1 cellular context compared by ENCODE assay signal in the genomic region with DNA sequence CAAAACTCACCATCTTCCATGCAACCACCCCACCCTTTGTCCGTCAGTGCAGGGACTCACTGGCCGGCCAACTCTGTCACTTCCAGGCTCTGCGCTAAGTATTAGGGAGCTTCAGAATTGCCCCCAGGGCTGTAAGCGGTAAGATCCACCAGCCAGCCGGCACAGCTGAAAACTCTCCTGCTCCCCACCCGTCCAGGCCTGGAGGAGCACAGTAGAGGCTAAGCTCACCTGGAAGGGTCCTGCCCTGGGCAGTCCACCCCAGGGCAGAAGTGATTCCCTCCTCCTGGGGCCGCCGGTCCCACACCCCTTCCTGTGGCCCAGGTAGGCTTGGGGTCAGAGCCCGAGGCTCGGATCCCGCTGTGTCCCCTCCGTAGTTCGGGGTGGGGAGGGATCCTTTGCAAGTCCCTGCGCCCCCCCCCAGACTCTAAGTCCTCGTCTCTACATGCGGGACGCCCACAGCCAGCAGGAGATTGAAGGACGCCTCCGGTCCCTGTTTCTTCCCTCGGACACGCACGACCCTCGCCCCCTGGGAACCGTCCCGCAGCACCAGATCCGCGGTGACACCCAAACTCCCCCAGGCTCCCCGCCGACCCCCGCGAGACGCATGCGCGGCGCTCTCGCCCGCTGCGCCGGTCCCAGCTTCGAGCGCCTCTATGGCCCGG.
TF ChIP-seq lines count a peak whose summit lies in the region.

No MANE protein-coding gene starts in this region.

TF ChIP-seq in GM23338, 12 proteins besides CTCF, POLR2A, EP300 and RAD21:
- TF ChIP-seq, protein P1, sequence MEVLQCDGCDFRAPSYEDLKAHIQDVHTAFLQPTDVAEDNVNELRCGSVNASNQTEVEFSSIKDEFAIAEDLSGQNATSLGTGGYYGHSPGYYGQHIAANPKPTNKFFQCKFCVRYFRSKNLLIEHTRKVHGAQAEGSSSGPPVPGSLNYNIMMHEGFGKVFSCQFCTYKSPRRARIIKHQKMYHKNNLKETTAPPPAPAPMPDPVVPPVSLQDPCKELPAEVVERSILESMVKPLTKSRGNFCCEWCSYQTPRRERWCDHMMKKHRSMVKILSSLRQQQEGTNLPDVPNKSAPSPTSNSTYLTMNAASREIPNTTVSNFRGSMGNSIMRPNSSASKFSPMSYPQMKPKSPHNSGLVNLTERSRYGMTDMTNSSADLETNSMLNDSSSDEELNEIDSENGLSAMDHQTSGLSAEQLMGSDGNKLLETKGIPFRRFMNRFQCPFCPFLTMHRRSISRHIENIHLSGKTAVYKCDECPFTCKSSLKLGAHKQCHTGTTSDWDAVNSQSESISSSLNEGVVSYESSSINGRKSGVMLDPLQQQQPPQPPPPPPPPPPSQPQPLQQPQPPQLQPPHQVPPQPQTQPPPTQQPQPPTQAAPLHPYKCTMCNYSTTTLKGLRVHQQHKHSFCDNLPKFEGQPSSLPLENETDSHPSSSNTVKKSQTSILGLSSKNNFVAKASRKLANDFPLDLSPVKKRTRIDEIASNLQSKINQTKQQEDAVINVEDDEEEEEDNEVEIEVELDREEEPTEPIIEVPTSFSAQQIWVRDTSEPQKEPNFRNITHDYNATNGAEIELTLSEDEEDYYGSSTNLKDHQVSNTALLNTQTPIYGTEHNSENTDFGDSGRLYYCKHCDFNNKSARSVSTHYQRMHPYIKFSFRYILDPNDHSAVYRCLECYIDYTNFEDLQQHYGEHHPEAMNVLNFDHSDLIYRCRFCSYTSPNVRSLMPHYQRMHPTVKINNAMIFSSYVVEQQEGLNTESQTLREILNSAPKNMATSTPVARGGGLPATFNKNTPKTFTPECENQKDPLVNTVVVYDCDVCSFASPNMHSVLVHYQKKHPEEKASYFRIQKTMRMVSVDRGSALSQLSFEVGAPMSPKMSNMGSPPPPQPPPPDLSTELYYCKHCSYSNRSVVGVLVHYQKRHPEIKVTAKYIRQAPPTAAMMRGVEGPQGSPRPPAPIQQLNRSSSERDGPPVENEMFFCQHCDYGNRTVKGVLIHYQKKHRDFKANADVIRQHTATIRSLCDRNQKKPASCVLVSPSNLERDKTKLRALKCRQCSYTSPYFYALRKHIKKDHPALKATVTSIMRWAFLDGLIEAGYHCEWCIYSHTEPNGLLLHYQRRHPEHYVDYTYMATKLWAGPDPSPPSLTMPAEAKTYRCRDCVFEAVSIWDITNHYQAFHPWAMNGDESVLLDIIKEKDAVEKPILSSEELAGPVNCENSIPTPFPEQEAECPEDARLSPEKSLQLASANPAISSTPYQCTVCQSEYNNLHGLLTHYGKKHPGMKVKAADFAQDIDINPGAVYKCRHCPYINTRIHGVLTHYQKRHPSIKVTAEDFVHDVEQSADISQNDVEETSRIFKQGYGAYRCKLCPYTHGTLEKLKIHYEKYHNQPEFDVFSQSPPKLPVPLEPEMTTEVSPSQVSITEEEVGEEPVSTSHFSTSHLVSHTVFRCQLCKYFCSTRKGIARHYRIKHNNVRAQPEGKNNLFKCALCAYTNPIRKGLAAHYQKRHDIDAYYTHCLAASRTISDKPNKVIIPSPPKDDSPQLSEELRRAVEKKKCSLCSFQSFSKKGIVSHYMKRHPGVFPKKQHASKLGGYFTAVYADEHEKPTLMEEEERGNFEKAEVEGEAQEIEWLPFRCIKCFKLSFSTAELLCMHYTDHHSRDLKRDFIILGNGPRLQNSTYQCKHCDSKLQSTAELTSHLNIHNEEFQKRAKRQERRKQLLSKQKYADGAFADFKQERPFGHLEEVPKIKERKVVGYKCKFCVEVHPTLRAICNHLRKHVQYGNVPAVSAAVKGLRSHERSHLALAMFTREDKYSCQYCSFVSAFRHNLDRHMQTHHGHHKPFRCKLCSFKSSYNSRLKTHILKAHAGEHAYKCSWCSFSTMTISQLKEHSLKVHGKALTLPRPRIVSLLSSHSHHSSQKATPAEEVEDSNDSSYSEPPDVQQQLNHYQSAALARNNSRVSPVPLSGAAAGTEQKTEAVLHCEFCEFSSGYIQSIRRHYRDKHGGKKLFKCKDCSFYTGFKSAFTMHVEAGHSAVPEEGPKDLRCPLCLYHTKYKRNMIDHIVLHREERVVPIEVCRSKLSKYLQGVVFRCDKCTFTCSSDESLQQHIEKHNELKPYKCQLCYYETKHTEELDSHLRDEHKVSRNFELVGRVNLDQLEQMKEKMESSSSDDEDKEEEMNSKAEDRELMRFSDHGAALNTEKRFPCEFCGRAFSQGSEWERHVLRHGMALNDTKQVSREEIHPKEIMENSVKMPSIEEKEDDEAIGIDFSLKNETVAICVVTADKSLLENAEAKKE (CRISPR knock-in tag; IDR thresholded peaks at IDR 0.05): no peak
- TF ChIP-seq ZNF114 (CRISPR knock-in tag; IDR thresholded peaks at IDR 0.05): no peak
- TF ChIP-seq, protein P2, sequence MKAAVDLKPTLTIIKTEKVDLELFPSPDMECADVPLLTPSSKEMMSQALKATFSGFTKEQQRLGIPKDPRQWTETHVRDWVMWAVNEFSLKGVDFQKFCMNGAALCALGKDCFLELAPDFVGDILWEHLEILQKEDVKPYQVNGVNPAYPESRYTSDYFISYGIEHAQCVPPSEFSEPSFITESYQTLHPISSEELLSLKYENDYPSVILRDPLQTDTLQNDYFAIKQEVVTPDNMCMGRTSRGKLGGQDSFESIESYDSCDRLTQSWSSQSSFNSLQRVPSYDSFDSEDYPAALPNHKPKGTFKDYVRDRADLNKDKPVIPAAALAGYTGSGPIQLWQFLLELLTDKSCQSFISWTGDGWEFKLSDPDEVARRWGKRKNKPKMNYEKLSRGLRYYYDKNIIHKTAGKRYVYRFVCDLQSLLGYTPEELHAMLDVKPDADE (IDR thresholded peaks at IDR 0.05): no peak
- TF ChIP-seq CREB1 (CRISPR knock-in tag; IDR thresholded peaks at IDR 0.05; ENCODE audit: low read depth): no peak
- no peak for TF ChIP-seq ZNF331 (CRISPR knock-in tag; IDR thresholded peaks at IDR 0.05; ENCODE audit: low read depth)
- no peak for TF ChIP-seq NANOG (IDR thresholded peaks at IDR 0.05; ENCODE audit: borderline replicate concordance)
- TF ChIP-seq EZH2phosphoT487 (IDR thresholded peaks at IDR 0.05; ENCODE audit: unreplicated experiment): no peak
- no peak for TF ChIP-seq POLR2AphosphoS5 (IDR thresholded peaks at IDR 0.05; ENCODE audit: low read depth)
- TF ChIP-seq STAT1 (IDR thresholded peaks at IDR 0.05; ENCODE audit: unreplicated experiment): no peak
- no peak for TF ChIP-seq JUNB (IDR thresholded peaks at IDR 0.05; ENCODE audit: unreplicated experiment)
- TF ChIP-seq, protein P3, sequence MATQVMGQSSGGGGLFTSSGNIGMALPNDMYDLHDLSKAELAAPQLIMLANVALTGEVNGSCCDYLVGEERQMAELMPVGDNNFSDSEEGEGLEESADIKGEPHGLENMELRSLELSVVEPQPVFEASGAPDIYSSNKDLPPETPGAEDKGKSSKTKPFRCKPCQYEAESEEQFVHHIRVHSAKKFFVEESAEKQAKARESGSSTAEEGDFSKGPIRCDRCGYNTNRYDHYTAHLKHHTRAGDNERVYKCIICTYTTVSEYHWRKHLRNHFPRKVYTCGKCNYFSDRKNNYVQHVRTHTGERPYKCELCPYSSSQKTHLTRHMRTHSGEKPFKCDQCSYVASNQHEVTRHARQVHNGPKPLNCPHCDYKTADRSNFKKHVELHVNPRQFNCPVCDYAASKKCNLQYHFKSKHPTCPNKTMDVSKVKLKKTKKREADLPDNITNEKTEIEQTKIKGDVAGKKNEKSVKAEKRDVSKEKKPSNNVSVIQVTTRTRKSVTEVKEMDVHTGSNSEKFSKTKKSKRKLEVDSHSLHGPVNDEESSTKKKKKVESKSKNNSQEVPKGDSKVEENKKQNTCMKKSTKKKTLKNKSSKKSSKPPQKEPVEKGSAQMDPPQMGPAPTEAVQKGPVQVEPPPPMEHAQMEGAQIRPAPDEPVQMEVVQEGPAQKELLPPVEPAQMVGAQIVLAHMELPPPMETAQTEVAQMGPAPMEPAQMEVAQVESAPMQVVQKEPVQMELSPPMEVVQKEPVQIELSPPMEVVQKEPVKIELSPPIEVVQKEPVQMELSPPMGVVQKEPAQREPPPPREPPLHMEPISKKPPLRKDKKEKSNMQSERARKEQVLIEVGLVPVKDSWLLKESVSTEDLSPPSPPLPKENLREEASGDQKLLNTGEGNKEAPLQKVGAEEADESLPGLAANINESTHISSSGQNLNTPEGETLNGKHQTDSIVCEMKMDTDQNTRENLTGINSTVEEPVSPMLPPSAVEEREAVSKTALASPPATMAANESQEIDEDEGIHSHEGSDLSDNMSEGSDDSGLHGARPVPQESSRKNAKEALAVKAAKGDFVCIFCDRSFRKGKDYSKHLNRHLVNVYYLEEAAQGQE (IDR thresholded peaks at IDR 0.05; ENCODE audit: unreplicated experiment): no peak
- no peak for TF ChIP-seq EZH2 (IDR thresholded peaks at IDR 0.05; ENCODE audit: low read depth, unreplicated experiment)
